In genomic region chr6:71082033-71082620, GRCh38 we compare ENCODE assay signal across 1 cellular context.
TF ChIP-seq lines count a peak whose summit lies in the region.

No MANE protein-coding gene starts in this region.

TF ChIP-seq in GM23338, 12 proteins besides CTCF, POLR2A, EP300 and RAD21 (continued from another document):
- TF ChIP-seq ZNF462 (CRISPR knock-in tag; IDR thresholded peaks at IDR 0.05) (no peak), POLR2AphosphoS5 (IDR thresholded peaks at IDR 0.05; ENCODE audit: low read depth) (no peak), REST (IDR thresholded peaks at IDR 0.05; ENCODE audit: unreplicated experiment) (no peak), STAT1 (IDR thresholded peaks at IDR 0.05; ENCODE audit: unreplicated experiment) (no peak), ZNF114 (CRISPR knock-in tag; IDR thresholded peaks at IDR 0.05) (no peak), ZNF331 (CRISPR knock-in tag; IDR thresholded peaks at IDR 0.05; ENCODE audit: low read depth) (no peak), NANOG (IDR thresholded peaks at IDR 0.05; ENCODE audit: borderline replicate concordance) (no peak), EZH2phosphoT487 (IDR thresholded peaks at IDR 0.05; ENCODE audit: unreplicated experiment) (no peak)
